Comparison of ENCODE assay signal across 1 cellular context in genomic region chr7:137656227-137656849, GRCh38.
TF ChIP-seq lines count a peak whose summit lies in the region.

No MANE protein-coding gene starts in this region.

TF ChIP-seq in GM23338, 12 proteins besides CTCF, POLR2A, EP300 and RAD21 (continued from another document):
- TF ChIP-seq, protein P1, sequence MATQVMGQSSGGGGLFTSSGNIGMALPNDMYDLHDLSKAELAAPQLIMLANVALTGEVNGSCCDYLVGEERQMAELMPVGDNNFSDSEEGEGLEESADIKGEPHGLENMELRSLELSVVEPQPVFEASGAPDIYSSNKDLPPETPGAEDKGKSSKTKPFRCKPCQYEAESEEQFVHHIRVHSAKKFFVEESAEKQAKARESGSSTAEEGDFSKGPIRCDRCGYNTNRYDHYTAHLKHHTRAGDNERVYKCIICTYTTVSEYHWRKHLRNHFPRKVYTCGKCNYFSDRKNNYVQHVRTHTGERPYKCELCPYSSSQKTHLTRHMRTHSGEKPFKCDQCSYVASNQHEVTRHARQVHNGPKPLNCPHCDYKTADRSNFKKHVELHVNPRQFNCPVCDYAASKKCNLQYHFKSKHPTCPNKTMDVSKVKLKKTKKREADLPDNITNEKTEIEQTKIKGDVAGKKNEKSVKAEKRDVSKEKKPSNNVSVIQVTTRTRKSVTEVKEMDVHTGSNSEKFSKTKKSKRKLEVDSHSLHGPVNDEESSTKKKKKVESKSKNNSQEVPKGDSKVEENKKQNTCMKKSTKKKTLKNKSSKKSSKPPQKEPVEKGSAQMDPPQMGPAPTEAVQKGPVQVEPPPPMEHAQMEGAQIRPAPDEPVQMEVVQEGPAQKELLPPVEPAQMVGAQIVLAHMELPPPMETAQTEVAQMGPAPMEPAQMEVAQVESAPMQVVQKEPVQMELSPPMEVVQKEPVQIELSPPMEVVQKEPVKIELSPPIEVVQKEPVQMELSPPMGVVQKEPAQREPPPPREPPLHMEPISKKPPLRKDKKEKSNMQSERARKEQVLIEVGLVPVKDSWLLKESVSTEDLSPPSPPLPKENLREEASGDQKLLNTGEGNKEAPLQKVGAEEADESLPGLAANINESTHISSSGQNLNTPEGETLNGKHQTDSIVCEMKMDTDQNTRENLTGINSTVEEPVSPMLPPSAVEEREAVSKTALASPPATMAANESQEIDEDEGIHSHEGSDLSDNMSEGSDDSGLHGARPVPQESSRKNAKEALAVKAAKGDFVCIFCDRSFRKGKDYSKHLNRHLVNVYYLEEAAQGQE (IDR thresholded peaks at IDR 0.05; ENCODE audit: unreplicated experiment), result no peak
- no peak for TF ChIP-seq CREB1 (CRISPR knock-in tag; IDR thresholded peaks at IDR 0.05; ENCODE audit: low read depth)
- no peak for TF ChIP-seq JUNB (IDR thresholded peaks at IDR 0.05; ENCODE audit: unreplicated experiment)
- TF ChIP-seq EZH2phosphoT487 (IDR thresholded peaks at IDR 0.05; ENCODE audit: unreplicated experiment), result no peak
- TF ChIP-seq STAT1 (IDR thresholded peaks at IDR 0.05; ENCODE audit: unreplicated experiment), result no peak
- TF ChIP-seq EZH2 (IDR thresholded peaks at IDR 0.05; ENCODE audit: low read depth, unreplicated experiment), result no peak
- no peak for TF ChIP-seq ZNF331 (CRISPR knock-in tag; IDR thresholded peaks at IDR 0.05; ENCODE audit: low read depth)
- no peak for TF ChIP-seq ZNF114 (CRISPR knock-in tag; IDR thresholded peaks at IDR 0.05)
- TF ChIP-seq, protein P2, sequence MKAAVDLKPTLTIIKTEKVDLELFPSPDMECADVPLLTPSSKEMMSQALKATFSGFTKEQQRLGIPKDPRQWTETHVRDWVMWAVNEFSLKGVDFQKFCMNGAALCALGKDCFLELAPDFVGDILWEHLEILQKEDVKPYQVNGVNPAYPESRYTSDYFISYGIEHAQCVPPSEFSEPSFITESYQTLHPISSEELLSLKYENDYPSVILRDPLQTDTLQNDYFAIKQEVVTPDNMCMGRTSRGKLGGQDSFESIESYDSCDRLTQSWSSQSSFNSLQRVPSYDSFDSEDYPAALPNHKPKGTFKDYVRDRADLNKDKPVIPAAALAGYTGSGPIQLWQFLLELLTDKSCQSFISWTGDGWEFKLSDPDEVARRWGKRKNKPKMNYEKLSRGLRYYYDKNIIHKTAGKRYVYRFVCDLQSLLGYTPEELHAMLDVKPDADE (IDR thresholded peaks at IDR 0.05), result no peak
